In the genomic region with DNA sequence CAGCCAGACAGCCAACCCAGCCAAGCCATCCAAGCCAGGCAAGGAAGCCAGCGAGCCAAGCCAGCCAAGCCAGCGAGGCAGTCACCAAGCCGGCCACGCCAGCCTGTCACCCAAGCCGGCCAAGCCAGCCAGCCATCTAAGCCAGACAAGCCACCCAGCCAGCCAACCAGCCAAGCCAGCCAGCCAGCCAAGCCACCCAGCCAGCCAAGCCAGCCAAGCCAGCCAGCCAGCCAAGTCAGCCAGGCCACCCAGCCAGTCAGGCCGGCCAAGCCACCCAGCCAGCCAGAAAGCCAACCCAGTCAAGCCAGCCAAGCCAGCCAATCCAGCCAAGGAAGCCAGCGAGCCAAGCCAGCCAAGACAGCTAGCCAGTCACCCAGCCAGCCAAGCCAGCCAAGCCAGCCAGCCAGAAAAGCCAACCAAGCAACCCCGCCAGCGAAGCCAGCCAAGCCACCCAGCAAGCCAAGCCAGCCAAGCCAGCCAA, we compare ENCODE assay signal across 10 cellular contexts.
A peak's percentile ranks its signal among the peaks of the same experiment; 100 is the strongest.
DNase-seq lines count a peak whose midpoint lies in the region; ATAC-seq, FAIRE-seq and TF ChIP-seq lines count a peak whose summit lies in the region.
"Had no signal": no experiment of that assay in that cellular context is flagged by ENCODE, and none has a peak within 500 bp of the region (broad histone marks: within the 10 kb centered on the region; RNA-seq: fewer than 3 reads in every experiment).

No MANE protein-coding gene starts in this region.

- H3K27ac ChIP-seq in breast epithelium = no peak overlapping the region
- H3K27ac ChIP-seq in left lung = no peak overlapping the region
- H3K27ac ChIP-seq: BLaER1 treated with 17β-estradiol and CSF1 and Interleukin-3, amounts not matched to agents 10 nM and 100 nM had no signal

- no peak overlapping the region for H3K27ac Mint-ChIP-seq in MCF 10A (ENCODE audit: low read depth, unreplicated experiment)

- H3K9me3 ChIP-seq in breast epithelium (peaks cover 38 to 57% of the 10 kb centered on the region in 2 donors), adipocyte (ENCODE audit: control insufficient read depth, low read length) (peaks cover 3% of the 10 kb centered on the region), left lung (peaks cover 0 to 46% of the 10 kb centered on the region in 2 donors)

- no peaks in the 10 kb centered on the region for H3K27me3 Mint-ChIP-seq in MCF 10A (ENCODE audit: insufficient read depth, unreplicated experiment)

- peak; percentile 51 to 85 for DNase-seq in breast epithelium (ENCODE audit: low spot score in 2 of 2)
- no peak for DNase-seq in MCF 10A (ENCODE audit: unreplicated experiment)
- peak; percentile 20 for DNase-seq in adipocyte (ENCODE audit: low read depth)
- peak; percentile 49 to 98 for DNase-seq in left lung
- peak; percentile 32 for DNase-seq in urothelium cell line (ENCODE audit: low spot score)
- DNase-seq in LoVo (ENCODE audit: low spot score) = no peak
- DNase-seq in NCI-H187 (lab: John Stamatoyannopoulos, UW) = no peak
- DNase-seq: SHP77 treated with DMSO at 0.1 percent for 48 hours had no signal

- ATAC-seq in left lung (no peak), HG03442 (IDR thresholded peaks at IDR 0.05; ENCODE audit: unreplicated experiment) (no peak)

- TF ChIP-seq CTCF in breast epithelium (IDR thresholded peaks at IDR 0.05) = no peak
- TF ChIP-seq CTCF in MCF 10A (IDR thresholded peaks at IDR 0.05; ENCODE audit: unreplicated experiment) = no peak
- no peak for TF ChIP-seq CTCF in left lung (IDR thresholded peaks at IDR 0.05)

- no peak for TF ChIP-seq POLR2A in breast epithelium (IDR thresholded peaks at IDR 0.05)

- no peak for FAIRE-seq in urothelium cell line (lab: Jason Lieb, UNC)

- POLR2A ChIA-PET in MCF 10A (lab: Yijun Ruan, JAX) = no interaction called here

- H3K9me3 Mint-ChIP-seq in MCF 10A (ENCODE audit: unreplicated experiment) = no peaks in the 10 kb centered on the region

- no peaks in the 10 kb centered on the region for H3K36me3 Mint-ChIP-seq in MCF 10A (ENCODE audit: insufficient read depth, unreplicated experiment)

- no peaks in the 10 kb centered on the region for H3K36me3 ChIP-seq in breast epithelium
- no peaks in the 10 kb centered on the region for H3K36me3 ChIP-seq in adipocyte (ENCODE audit: control insufficient read depth, insufficient read depth, low read length, severe bottlenecking)
- no peaks in the 10 kb centered on the region for H3K36me3 ChIP-seq in left lung
- H3K36me3 ChIP-seq: BLaER1 treated with 17β-estradiol and CSF1 and Interleukin-3, amounts not matched to agents 10 nM and 100 nM had no signal

- H3K4me1 Mint-ChIP-seq in MCF 10A (ENCODE audit: insufficient read depth, unreplicated experiment) = no peaks in the 10 kb centered on the region

- H3K4me1 ChIP-seq in breast epithelium (no peaks in the 10 kb centered on the region), adipocyte (ENCODE audit: control insufficient read depth, insufficient read depth, low read length) (no peaks in the 10 kb centered on the region), left lung (no peaks in the 10 kb centered on the region)
- H3K4me1 ChIP-seq: BLaER1 treated with 17β-estradiol and CSF1 and Interleukin-3, amounts not matched to agents 10 nM and 100 nM had no signal

- intact Hi-C loops in breast epithelium (cut with DNase I; ENCODE audit: low total_unique reads) (no loop called here), MCF 10A (cut with micrococcal nuclease) (no loop called here), left lung (cut with DNase I) (no loop called here)

- no peak overlapping the region for H3K9ac ChIP-seq in adipocyte (ENCODE audit: low read length)
- H3K9ac ChIP-seq: BLaER1 treated with 17β-estradiol and CSF1 and Interleukin-3, amounts not matched to agents 10 nM and 100 nM had no signal

- CTCF ChIA-PET in MCF 10A (lab: Yijun Ruan, JAX) = no interaction called here

- H3K27me3 ChIP-seq in breast epithelium (peaks cover 0 to 5% of the 10 kb centered on the region in 2 donors), adipocyte (replicated peaks; ENCODE audit: control insufficient read depth, insufficient read depth, low read length) (no peaks in the 10 kb centered on the region), left lung (no peaks in the 10 kb centered on the region)
- H3K27me3 ChIP-seq: BLaER1 treated with 17β-estradiol and CSF1 and Interleukin-3, amounts not matched to agents 10 nM and 100 nM had no signal

- H3K4me3 ChIP-seq in breast epithelium = no peak overlapping the region
- H3K4me3 ChIP-seq in adipocyte (ENCODE audit: low read length) = no peak overlapping the region
- no peak overlapping the region for H3K4me3 ChIP-seq in left lung

- no peak overlapping the region for H3K4me3 Mint-ChIP-seq in MCF 10A (ENCODE audit: unreplicated experiment)

- BruUV-seq in MCF 10A (replicated peaks; lab: Mats Ljungman, UMichigan) = no TSS peak

Comparison
In these comparisons a context has a peak if more than half of its experiments do, and no peak if none do; other contexts are left out.
1. DNase-seq: peak in breast epithelium (2 of 2), adipocyte (single experiment), left lung (2 of 2) and urothelium cell line (single experiment); none in MCF 10A (single experiment), LoVo (single experiment) and NCI-H187 (0 of 2).